Comparison of ENCODE assay signal across 10 cellular contexts in genomic region chr20:34268851-34269668, GRCh38. TPM values are rescaled to one million over a fixed set of nuclear protein-coding genes. Genes with fewer than 3 reads are reported as not detected.
DNase-seq lines count a peak whose midpoint lies in the region; ATAC-seq lines count a peak whose summit lies in the region.
"Had no signal": no experiment of that assay in that cellular context is flagged by ENCODE, and none has a peak within 500 bp of the region (broad histone marks: within the 10 kb centered on the region; RNA-seq: fewer than 3 reads in every experiment).

No MANE protein-coding gene starts in this region.

- WGBS in iPS DF 6.9 (ENCODE audit: insufficient coverage, insufficient read length), result no CpG with 5 or more reads among the region's 59 CpGs

- ATAC-seq in HG02623 (IDR thresholded peaks at IDR 0.05; ENCODE audit: unreplicated experiment), result no peak

- H3K4me1 ChIP-seq in iPS DF 6.9 (ENCODE audit: control insufficient read depth, insufficient read depth, low read length) (no peaks in the 10 kb centered on the region), skeletal muscle tissue (ENCODE audit: control insufficient read depth in 3 of 3, insufficient read depth in 3 of 3, low read length in 3 of 3) (no peaks in the 10 kb centered on the region)

- no peak overlapping the region for H3K27ac ChIP-seq in iPS DF 6.9 (ENCODE audit: low read length)
- no peak overlapping the region for H3K27ac ChIP-seq in skeletal muscle tissue (ENCODE audit: low read depth, low read length)
- H3K27ac ChIP-seq: HL-60 had no signal

- no peaks in the 10 kb centered on the region for H3K27me3 ChIP-seq in H7 (ENCODE audit: control insufficient read depth, insufficient read depth, low read length)
- no peaks in the 10 kb centered on the region for H3K27me3 ChIP-seq in iPS DF 6.9 (ENCODE audit: control insufficient read depth, insufficient read depth, low read length)
- peaks cover 0 to 3% (median 2%) of the 10 kb centered on the region in 3 donors for H3K27me3 ChIP-seq in skeletal muscle tissue (ENCODE audit: control insufficient read depth in 3 of 3, insufficient read depth in 3 of 3, low read length in 3 of 3)

- peak; percentile 77 for DNase-seq in H7
- DNase-seq in amniotic epithelial cell (ENCODE audit: low read depth), result peak; percentile 32
- DNase-seq in iPS DF 6.9 (ENCODE audit: low read depth, low spot score), result no peak
- no peak for DNase-seq in NCI-H1694 treated with DMSO at 0.1 percent for 48 hours (lab: John Stamatoyannopoulos, UW)
- no peak for DNase-seq in NCI-H1105 treated with DMSO at 0.1 percent for 48 hours (lab: John Stamatoyannopoulos, UW)
- DNase-seq in HCEC 1CT, result no peak

- peak overlapping the region in 1 of 3 donors; percentile 66 for H3K9ac ChIP-seq in skeletal muscle tissue (ENCODE audit: low read depth in 1 of 3, low read length in 3 of 3)

- peaks cover 3% of the 10 kb centered on the region for H3K36me3 ChIP-seq in H7 (replicated peaks; ENCODE audit: control insufficient read depth, insufficient read depth, low read length)
- H3K36me3 ChIP-seq in iPS DF 6.9 (ENCODE audit: control insufficient read depth, insufficient read depth, low read length), result no peaks in the 10 kb centered on the region
- H3K36me3 ChIP-seq in skeletal muscle tissue (ENCODE audit: control insufficient read depth in 3 of 3, insufficient read depth in 3 of 3, low read length in 3 of 3), result peaks cover 0 to 3% (median 0%) of the 10 kb centered on the region in 3 donors

- peak overlapping the region; percentile 34; the same call in 1 of the 2 replicates for H3K4me3 ChIP-seq in H7 (ENCODE audit: insufficient read depth, low read depth, low read length)
- H3K4me3 ChIP-seq in iPS DF 6.9 (ENCODE audit: low read length), result peak overlapping the region; percentile 9; the same call in 1 of the 2 replicates
- peak overlapping the region; percentile 36 to 54 (median 52) for H3K4me3 ChIP-seq in skeletal muscle tissue (ENCODE audit: low read length in 3 of 3)

- H3K9me3 ChIP-seq in iPS DF 6.9 (ENCODE audit: control insufficient read depth, insufficient read depth, low read length), result no peaks in the 10 kb centered on the region
- H3K9me3 ChIP-seq in skeletal muscle tissue (ENCODE audit: control insufficient read depth in 3 of 3, low read length in 3 of 3), result no peaks in the 10 kb centered on the region

RNA-seq across cellular contexts. Expression of gene ASIP, which starts 27.8 kb away (rescaled TPM):
- total RNA-seq in H7 (2014; rRNA removed; shearing (Covaris generic)), result not detected in 2 replicates
- 1.0 TPM for total RNA-seq in skeletal muscle tissue
- total RNA-seq: dermis microvascular lymphatic vessel endothelial cell had no signal

RNA-seq across cellular contexts. Expression of gene AHCY, which starts 34.1 kb away (rescaled TPM):
- 331 and 361 TPM in 2 replicates for total RNA-seq in H7 (2014; rRNA removed; shearing (Covaris generic))
- 129 TPM for total RNA-seq in skeletal muscle tissue

Comparison
In these comparisons a context has a peak if more than half of its experiments do, and no peak if none do; other contexts are left out.
1. DNase-seq: peak in H7 (single experiment) and amniotic epithelial cell (single experiment); none in iPS DF 6.9 (single experiment), NCI-H1694 treated with DMSO at 0.1 percent for 48 hours (single experiment), NCI-H1105 treated with DMSO at 0.1 percent for 48 hours (single experiment) and HCEC 1CT (single experiment).
2. Peak in every context shown above with its lines, with median percentiles within 50 percentile points of each other: H3K4me3 ChIP-seq.